In the genomic region with DNA sequence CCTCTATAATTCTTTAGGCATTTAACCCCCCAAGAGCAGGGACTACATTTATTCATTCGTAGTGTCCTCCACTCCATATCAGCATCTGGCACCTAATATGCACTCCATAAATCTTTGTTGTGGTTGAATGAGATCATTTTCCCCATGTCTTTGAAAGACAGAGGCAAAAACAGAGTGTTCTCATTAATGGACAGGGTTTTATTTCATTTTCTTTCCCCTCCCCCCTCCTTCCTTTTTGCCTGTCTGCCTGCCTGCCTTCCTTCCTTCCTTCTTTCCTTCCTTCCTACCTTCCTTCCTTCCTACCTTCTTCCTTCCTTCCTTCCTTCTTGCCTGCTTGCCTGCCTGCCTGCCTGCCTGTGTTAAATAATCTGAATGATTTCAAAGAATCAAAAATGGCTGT, we compare ENCODE assay signal across 1 cellular context.
TF ChIP-seq lines count a peak whose summit lies in the region.

No MANE protein-coding gene starts in this region.

TF ChIP-seq in HCT116, 20 proteins besides CTCF, POLR2A, EP300 and RAD21 (continued from another document):
- no peak for TF ChIP-seq YY1 (IDR thresholded peaks at IDR 0.05; ENCODE audit: extremely low read depth, insufficient replicate concordance, low read depth, low read length)
- TF ChIP-seq, protein P1, sequence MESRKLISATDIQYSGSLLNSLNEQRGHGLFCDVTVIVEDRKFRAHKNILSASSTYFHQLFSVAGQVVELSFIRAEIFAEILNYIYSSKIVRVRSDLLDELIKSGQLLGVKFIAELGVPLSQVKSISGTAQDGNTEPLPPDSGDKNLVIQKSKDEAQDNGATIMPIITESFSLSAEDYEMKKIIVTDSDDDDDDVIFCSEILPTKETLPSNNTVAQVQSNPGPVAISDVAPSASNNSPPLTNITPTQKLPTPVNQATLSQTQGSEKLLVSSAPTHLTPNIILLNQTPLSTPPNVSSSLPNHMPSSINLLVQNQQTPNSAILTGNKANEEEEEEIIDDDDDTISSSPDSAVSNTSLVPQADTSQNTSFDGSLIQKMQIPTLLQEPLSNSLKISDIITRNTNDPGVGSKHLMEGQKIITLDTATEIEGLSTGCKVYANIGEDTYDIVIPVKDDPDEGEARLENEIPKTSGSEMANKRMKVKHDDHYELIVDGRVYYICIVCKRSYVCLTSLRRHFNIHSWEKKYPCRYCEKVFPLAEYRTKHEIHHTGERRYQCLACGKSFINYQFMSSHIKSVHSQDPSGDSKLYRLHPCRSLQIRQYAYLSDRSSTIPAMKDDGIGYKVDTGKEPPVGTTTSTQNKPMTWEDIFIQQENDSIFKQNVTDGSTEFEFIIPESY (IDR thresholded peaks at IDR 0.05; ENCODE audit: extremely low read depth, insufficient replicate concordance, low read length), result no peak
